ENCODE assay signal across 25 cellular contexts in genomic region chr12:3931721-3932120, GRCh38.
"Had no signal": no experiment of that assay in that cellular context is flagged by ENCODE, and none has a peak within 500 bp of the region (broad histone marks: within the 10 kb centered on the region; RNA-seq: fewer than 3 reads in every experiment).

No MANE protein-coding gene starts in this region.

- H3K36me3 ChIP-seq: right lobe of liver, tibial artery, vagina had no signal

- H3K4me1 ChIP-seq: body of pancreas, foreskin keratinocyte, right lobe of liver, tibial artery, vagina had no signal

- H3K9me3 ChIP-seq: body of pancreas, right lobe of liver, tibial artery, vagina had no signal

- H3K4me3 Mint-ChIP-seq: activated CD8-positive, alpha-beta T cell treated with anti-CD3 and anti-CD28 coated beads, Interleukin-2, amount 10 ng/mL, durations not matched to agents 7 days and 5 days; activated naive CD4-positive, alpha-beta T cell treated with anti-CD3 and anti-CD28 coated beads for 36 hours; activated T-cell treated with anti-CD3 and anti-CD28 coated beads, Interleukin-2, amount 50 U/mL, for 24 hours; endodermal cell; neural crest cell had no signal

- H3K27me3 Mint-ChIP-seq: activated T-cell treated with anti-CD3 and anti-CD28 coated beads, Interleukin-2, amount 50 U/mL, for 24 hours had no signal

- ATAC-seq: activated CD8-positive, alpha-beta T cell treated with anti-CD3 and anti-CD28 coated beads, Interleukin-2, amount 10 ng/mL, durations not matched to agents 7 days and 5 days; body of pancreas; foreskin keratinocyte; left lobe of liver; right lobe of liver had no signal

- H3K9me3 Mint-ChIP-seq: activated naive CD4-positive, alpha-beta T cell treated with anti-CD3 and anti-CD28 coated beads for 36 hours; activated T-cell treated with anti-CD3 and anti-CD28 coated beads, Interleukin-2, amount 50 U/mL, for 24 hours; activated T-helper 2 cell treated with anti-CD3 and anti-CD28 coated beads, Interferon-gamma antibody, Interleukin-2, Interleukin-4, amounts not matched to agents 10 μg/mL and 5 μg/mL and 100 μg/mL, durations not matched to agents 14 hours and 24 hours and 36 hours had no signal

- FAIRE-seq: colon, keratinocyte, small intestine had no signal

- H3K27me3 ChIP-seq: body of pancreas, right lobe of liver, vagina had no signal

- H3K27ac Mint-ChIP-seq: activated CD8-positive, alpha-beta T cell treated with anti-CD3 and anti-CD28 coated beads, Interleukin-2, amount 10 ng/mL, durations not matched to agents 7 days and 5 days; activated naive CD4-positive, alpha-beta T cell treated with anti-CD3 and anti-CD28 coated beads for 36 hours; activated T-cell treated with anti-CD3 and anti-CD28 coated beads, Interleukin-2, amount 50 U/mL, for 24 hours; activated T-helper 2 cell treated with anti-CD3 and anti-CD28 coated beads, Interferon-gamma antibody, Interleukin-2, Interleukin-4, amounts not matched to agents 10 μg/mL and 5 μg/mL and 100 μg/mL, durations not matched to agents 14 hours and 24 hours and 36 hours; endodermal cell had no signal

- H3K27ac ChIP-seq: body of pancreas, dorsolateral prefrontal cortex, foreskin keratinocyte, right lobe of liver, SK-N-MC, tibial artery, vagina had no signal

- DNase-seq: activated CD4-positive, alpha-beta T cell treated with anti-CD3 and anti-CD28 coated beads for 48 hours; activated CD4-positive, CD25-positive, alpha-beta regulatory T cell; activated CD8-positive, alpha-beta T cell treated with anti-CD3 and anti-CD28 coated beads, Interleukin-2, amount 10 ng/mL, durations not matched to agents 7 days and 5 days; activated T-cell treated with anti-CD3 and anti-CD28 coated beads, Interleukin-2, amount 50 U/mL, for 24 hours; amniotic stem cell; body of pancreas; dorsolateral prefrontal cortex; endodermal cell; hypothalamus; midbrain; right lobe of liver; small intestine; stimulated activated CD4-positive, alpha-beta T cell treated with anti-CD3 and anti-CD28 coated beads, Interleukin-15, amount 100 ng/mL, for 24 hours; stimulated activated CD4-positive, alpha-beta T cell treated with anti-CD3 and anti-CD28 coated beads, Interleukin-4, amount 100 ng/mL, for 1 hour; T1000; tibial artery had no signal

- H3K4me3 ChIP-seq: body of pancreas, dorsolateral prefrontal cortex, right lobe of liver, SK-N-MC, tibial artery, vagina had no signal
